Comparison of ENCODE assay signal across 10 cellular contexts in the genomic region with DNA sequence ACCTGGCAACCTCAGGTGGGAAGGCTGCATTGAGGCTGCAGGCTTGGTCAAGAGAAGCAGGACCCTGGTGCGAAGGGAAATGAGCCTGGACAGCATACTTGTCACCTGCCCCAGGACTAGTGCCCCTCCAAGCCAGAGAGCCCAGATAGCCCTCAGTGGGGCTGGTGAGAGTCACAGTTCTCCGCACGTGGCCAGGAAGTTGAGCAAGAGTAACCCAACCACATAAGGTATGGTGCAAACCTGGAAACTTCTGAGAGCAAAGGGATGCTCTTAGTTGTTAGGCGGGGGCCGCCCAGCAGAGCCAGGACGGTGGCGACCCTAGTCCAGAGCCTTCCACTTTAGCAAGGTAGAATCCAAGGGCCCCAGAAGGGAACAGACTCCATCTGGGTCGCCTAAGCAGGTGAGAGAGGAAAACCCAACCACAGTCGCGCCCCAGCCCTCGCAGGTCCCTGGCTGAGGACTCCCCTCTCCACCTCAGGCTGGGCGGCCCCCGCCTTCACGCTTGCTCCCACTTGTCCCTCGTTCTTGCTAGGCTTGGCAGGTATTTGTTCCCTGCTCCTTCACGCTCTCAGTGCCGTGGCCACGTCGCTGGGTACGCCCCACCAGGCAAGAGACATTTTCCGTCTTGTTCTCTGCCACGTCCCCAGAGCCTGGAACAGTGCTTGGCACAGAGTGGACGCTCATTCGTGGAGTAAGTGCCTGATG. TPM values are rescaled to one million over a fixed set of nuclear protein-coding genes. Genes with fewer than 3 reads are reported as not detected.
DNase-seq lines count a peak whose midpoint lies in the region; ATAC-seq and TF ChIP-seq lines count a peak whose summit lies in the region.
"Had no signal": no experiment of that assay in that cellular context is flagged by ENCODE, and none has a peak within 500 bp of the region (broad histone marks: within the 10 kb centered on the region; RNA-seq: fewer than 3 reads in every experiment).

No MANE protein-coding gene starts in this region.

- H3K9me2 ChIP-seq in PC-3 (replicated peaks; ENCODE audit: low read length), result no peaks in the 10 kb centered on the region

- peak overlapping the region; percentile 79 for H3K9ac ChIP-seq in DND-41 (ENCODE audit: low read depth, low read length)
- peak overlapping the region; percentile 70; the same call in 1 of the 2 replicates for H3K9ac ChIP-seq in PC-3 (ENCODE audit: low read length)

- no TSS peak for BruUV-seq in PC-3 (replicated peaks; lab: Mats Ljungman, UMichigan)

- no peak for TF ChIP-seq EP300 in ovary (IDR thresholded peaks at IDR 0.05)

- H3K36me3 ChIP-seq in DND-41 (ENCODE audit: insufficient read depth, low read length) (peaks cover 8% of the 10 kb centered on the region), PC-3 (ENCODE audit: low read depth, low read length) (peaks cover 10% of the 10 kb centered on the region; the same call in 1 of the 2 replicates), esophagus squamous epithelium (peaks cover 0 to 24% (median 0%) of the 10 kb centered on the region in 3 donors), ovary (no peaks in the 10 kb centered on the region)
- H3K36me3 ChIP-seq: pancreas had no signal

- ATAC-seq in DND-41 (ENCODE audit: insufficient read depth, low read depth) (no peak), PC-3 (no peak), GM18873 (IDR thresholded peaks at IDR 0.05; ENCODE audit: low FRiP score, unreplicated experiment) (no peak)

- H4K20me1 ChIP-seq in DND-41 (ENCODE audit: insufficient read depth, low read length), result peaks cover 6% of the 10 kb centered on the region
- H4K20me1 ChIP-seq in PC-3 (ENCODE audit: low read length), result no peaks in the 10 kb centered on the region; the same call in 1 of the 2 replicates

- H3K9me3 ChIP-seq in DND-41 (ENCODE audit: insufficient read depth, low read length, severe bottlenecking) (no peaks in the 10 kb centered on the region), PC-3 (ENCODE audit: low read length) (no peaks in the 10 kb centered on the region), esophagus squamous epithelium (no peaks in the 10 kb centered on the region), ovary (no peaks in the 10 kb centered on the region)
- H3K9me3 ChIP-seq: pancreas, upper lobe of left lung had no signal

- no peaks in the 10 kb centered on the region for H3F3A ChIP-seq in PC-3 (ENCODE audit: low read length, unreplicated experiment)

- H3K4me1 ChIP-seq in DND-41 (ENCODE audit: insufficient read depth, low read length) (peaks cover 23% of the 10 kb centered on the region), PC-3 (ENCODE audit: insufficient read depth, low read length) (peaks cover 16% of the 10 kb centered on the region), esophagus squamous epithelium (peaks cover 19 to 52% (median 25%) of the 10 kb centered on the region in 3 donors), ovary (ENCODE audit: insufficient read depth) (peaks cover 5% of the 10 kb centered on the region)

- H3K27ac ChIP-seq in DND-41 (ENCODE audit: low read length) (no peak overlapping the region; the same call in 1 of the 2 replicates), PC-3 (ENCODE audit: low read length) (no peak overlapping the region), esophagus squamous epithelium (peak overlapping the region; percentile 91 to 96 (median 94)), ovary (peak overlapping the region; percentile 67 to 88)

- DNase-seq in DND-41, result no peak
- no peak for DNase-seq in PC-3
- no peak for DNase-seq in esophagus squamous epithelium (lab: John Stamatoyannopoulos, UW)
- peak in 2 of 5 donors; percentile 55 to 57 for DNase-seq in ovary
- DNase-seq in stimulated activated CD4-positive, alpha-beta T cell treated with anti-CD3 and anti-CD28 coated beads, Interleukin-4, amount 100 ng/mL, for 1 hour, result no peak
- no peak for DNase-seq in NCI-H69 (lab: John Stamatoyannopoulos, UW)
- DNase-seq in HuH-7.5 (ENCODE audit: low spot score), result no peak

- H3K4me2 ChIP-seq in DND-41 (ENCODE audit: insufficient read depth, low read length) (peak overlapping the region; percentile 94), PC-3 (ENCODE audit: low read length) (no peak overlapping the region; the same call in 1 of the 2 replicates)

- no peak for TF ChIP-seq CTCF in DND-41 (IDR thresholded peaks at IDR 0.05; ENCODE audit: borderline replicate concordance, extremely low read depth, low read length, poor library complexity, severe bottlenecking)
- no peak for TF ChIP-seq CTCF in PC-3 (conservative IDR thresholded peaks at IDR 0.05; ENCODE audit: low read depth, low read length)
- no peak for TF ChIP-seq CTCF in esophagus squamous epithelium (IDR thresholded peaks at IDR 0.05)
- no peak for TF ChIP-seq CTCF in ovary (IDR thresholded peaks at IDR 0.05)

- peaks cover 19% of the 10 kb centered on the region for H3K79me2 ChIP-seq in DND-41 (ENCODE audit: insufficient read depth, low read length)
- H3K79me2 ChIP-seq in PC-3 (ENCODE audit: low read length), result peaks cover 32% of the 10 kb centered on the region

- H3K4me3 ChIP-seq in DND-41 (ENCODE audit: low read depth in 1 of 2, low read length in 2 of 2) (peak overlapping the region in 1 of 2 experiments; percentile 98; a peak in 2 of 4 replicates), PC-3 (ENCODE audit: low read length) (no peak overlapping the region), esophagus squamous epithelium (peak overlapping the region in 1 of 4 donors; percentile 74), ovary (peak overlapping the region; percentile 64)

- WGBS in esophagus squamous epithelium, 2 donors, result 51 to 67% methylated on average over 13 to 17 of the region's 24 CpGs
- WGBS in ovary, 3 donors, result 73 to 80% (median 77%) methylated on average over 24 of the region's 24 CpGs

- POLR2A ChIA-PET in PC-3 (lab: Charles Lee; ENCODE audit: unreplicated experiment), result interaction anchor here (0.6 kb wide), 1 partner anchor 124 kb away, joined by 3 read pairs; no protein-coding TSS in a partner anchor

- TF ChIP-seq POLR2A in esophagus squamous epithelium (IDR thresholded peaks at IDR 0.05) (no peak), ovary (IDR thresholded peaks at IDR 0.05) (no peak)

- H3K27me3 ChIP-seq in DND-41 (ENCODE audit: insufficient read depth, low read length, poor library complexity), result no peaks in the 10 kb centered on the region
- H3K27me3 ChIP-seq in PC-3 (ENCODE audit: low read length), result no peaks in the 10 kb centered on the region
- H3K27me3 ChIP-seq in esophagus squamous epithelium, result no peaks in the 10 kb centered on the region
- H3K27me3 ChIP-seq in ovary, result no peaks in the 10 kb centered on the region
- H3K27me3 ChIP-seq: pancreas, upper lobe of left lung had no signal

- intact Hi-C loops in PC-3 (cut with micrococcal nuclease) (loop anchor here (2.0 to 10.0 kb wide), 3 partner anchors 14 to 298 kb away; a partner anchor contains a TSS), esophagus squamous epithelium (cut with DNase I) (loop anchor here (5.0 kb wide), 1 partner anchor 36 kb away; no protein-coding TSS in a partner anchor), ovary (cut with DNase I) (loop anchor here (5.0 to 10.0 kb wide), 6 partner anchors 36 to 378 kb away; a partner anchor contains a TSS)

- CTCF ChIA-PET in PC-3 (lab: Charles Lee), result interaction anchor here (0.6 to 2.6 kb wide), 18 partner anchors 11 to 260 kb away, joined by 3 to 80 read pairs (median 8); a partner anchor contains a TSS

- H2AFZ ChIP-seq in DND-41 (ENCODE audit: low read depth, low read length) (peak overlapping the region; percentile 92), PC-3 (ENCODE audit: low read length) (peak overlapping the region; percentile 85; the same call in 1 of the 2 replicates)

RNA-seq across cellular contexts. Expression of a gene that starts 1.1 kb away (rescaled TPM):
- total RNA-seq in PC-3 (2014; rRNA removed) (37.6 and 39.5 TPM in 2 replicates), esophagus squamous epithelium (10 to 100 TPM; 17.4 to 25.9 (median 20.7) TPM), ovary (10 to 100 TPM; 12.3 to 26.3 (median 21.8) TPM)
- 1 to 10 TPM; 8.0 to 8.2 TPM for polyA plus RNA-seq in ovary

RNA-seq across cellular contexts. Expression of a gene that starts 19.1 kb away (rescaled TPM):
- 39.5 and 52.2 TPM in 2 replicates for total RNA-seq in PC-3 (2014; rRNA removed)
- total RNA-seq in esophagus squamous epithelium, result 100 to 1,000 TPM in 3 of 4 donors, 10 to 100 TPM in 1; 94.0 to 146 (median 123) TPM
- total RNA-seq in ovary, result 1 to 10 TPM in 1 of 7 donors, under 1 TPM in 3, not detected in 3; 0.22 to 3.4 (median 0.33) TPM
- under 1 TPM; 0.07 to 0.13 TPM for polyA plus RNA-seq in ovary

RNA-seq across cellular contexts. Expression of a gene that starts 36.0 kb away (rescaled TPM):
- total RNA-seq in PC-3 (2014; rRNA removed) (2.2 and 2.9 TPM in 2 replicates), esophagus squamous epithelium (1 to 10 TPM in 3 of 4 donors, under 1 TPM in 1; 0.68 to 4.6 (median 1.3) TPM), ovary (10 to 100 TPM in 1 of 7 donors, 1 to 10 TPM in 6; 2.6 to 10.7 (median 7.9) TPM)
- 10 to 100 TPM in 1 of 2 donors, 1 to 10 TPM in 1; 4.1 to 15.7 TPM for polyA plus RNA-seq in ovary

RNA-seq across cellular contexts. Expression of a gene that starts 49.3 kb away (rescaled TPM):
- 177 and 244 TPM in 2 replicates for total RNA-seq in PC-3 (2014; rRNA removed)
- 100 to 1,000 TPM; 168 to 506 (median 215) TPM for total RNA-seq in esophagus squamous epithelium
- total RNA-seq in ovary, result 100 to 1,000 TPM in 1 of 7 donors, 10 to 100 TPM in 2, 1 to 10 TPM in 3, under 1 TPM in 1; 0.76 to 131 (median 7.4) TPM
- polyA plus RNA-seq in ovary, result 1 to 10 TPM; 1.6 to 2.0 TPM

Comparison
In these comparisons a context has a peak if more than half of its experiments do, and no peak if none do; other contexts are left out.
1. H3K27ac ChIP-seq: peak in esophagus squamous epithelium (4 of 4) and ovary (2 of 2); none in DND-41 (single experiment) and PC-3 (single experiment).